Comparison of ENCODE assay signal across 1 cellular context in the genomic region with DNA sequence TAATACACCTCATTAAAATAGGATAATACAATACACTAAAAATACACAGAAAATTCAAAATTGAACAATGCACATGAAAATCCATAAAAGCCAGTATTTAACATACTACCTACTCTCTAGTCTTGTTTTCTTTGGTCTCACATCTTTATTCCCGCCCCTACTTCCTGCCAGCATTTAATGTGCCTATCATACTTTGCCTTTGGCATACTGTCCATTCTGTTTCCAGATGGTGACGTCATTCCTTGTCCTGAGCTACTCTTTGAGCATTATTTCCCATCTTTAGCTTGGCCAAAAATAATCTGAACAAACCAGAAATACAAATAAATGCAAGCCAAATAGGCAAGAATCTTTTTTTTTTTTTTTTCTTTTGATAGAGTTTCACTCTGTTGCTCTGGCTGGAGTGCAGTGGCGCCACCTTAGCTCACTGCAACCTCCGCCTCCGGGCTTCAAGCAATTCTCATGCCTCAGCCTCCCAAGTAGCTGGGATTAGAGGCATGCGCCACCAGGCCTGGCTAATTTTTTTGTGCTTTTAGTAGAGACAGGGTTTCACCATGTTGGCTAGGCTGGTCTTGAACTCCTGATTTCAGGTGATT.
TF ChIP-seq lines count a peak whose summit lies in the region.

No MANE protein-coding gene starts in this region.

TF ChIP-seq in GM23338, 12 proteins besides CTCF, POLR2A, EP300 and RAD21:
- TF ChIP-seq, protein P1, sequence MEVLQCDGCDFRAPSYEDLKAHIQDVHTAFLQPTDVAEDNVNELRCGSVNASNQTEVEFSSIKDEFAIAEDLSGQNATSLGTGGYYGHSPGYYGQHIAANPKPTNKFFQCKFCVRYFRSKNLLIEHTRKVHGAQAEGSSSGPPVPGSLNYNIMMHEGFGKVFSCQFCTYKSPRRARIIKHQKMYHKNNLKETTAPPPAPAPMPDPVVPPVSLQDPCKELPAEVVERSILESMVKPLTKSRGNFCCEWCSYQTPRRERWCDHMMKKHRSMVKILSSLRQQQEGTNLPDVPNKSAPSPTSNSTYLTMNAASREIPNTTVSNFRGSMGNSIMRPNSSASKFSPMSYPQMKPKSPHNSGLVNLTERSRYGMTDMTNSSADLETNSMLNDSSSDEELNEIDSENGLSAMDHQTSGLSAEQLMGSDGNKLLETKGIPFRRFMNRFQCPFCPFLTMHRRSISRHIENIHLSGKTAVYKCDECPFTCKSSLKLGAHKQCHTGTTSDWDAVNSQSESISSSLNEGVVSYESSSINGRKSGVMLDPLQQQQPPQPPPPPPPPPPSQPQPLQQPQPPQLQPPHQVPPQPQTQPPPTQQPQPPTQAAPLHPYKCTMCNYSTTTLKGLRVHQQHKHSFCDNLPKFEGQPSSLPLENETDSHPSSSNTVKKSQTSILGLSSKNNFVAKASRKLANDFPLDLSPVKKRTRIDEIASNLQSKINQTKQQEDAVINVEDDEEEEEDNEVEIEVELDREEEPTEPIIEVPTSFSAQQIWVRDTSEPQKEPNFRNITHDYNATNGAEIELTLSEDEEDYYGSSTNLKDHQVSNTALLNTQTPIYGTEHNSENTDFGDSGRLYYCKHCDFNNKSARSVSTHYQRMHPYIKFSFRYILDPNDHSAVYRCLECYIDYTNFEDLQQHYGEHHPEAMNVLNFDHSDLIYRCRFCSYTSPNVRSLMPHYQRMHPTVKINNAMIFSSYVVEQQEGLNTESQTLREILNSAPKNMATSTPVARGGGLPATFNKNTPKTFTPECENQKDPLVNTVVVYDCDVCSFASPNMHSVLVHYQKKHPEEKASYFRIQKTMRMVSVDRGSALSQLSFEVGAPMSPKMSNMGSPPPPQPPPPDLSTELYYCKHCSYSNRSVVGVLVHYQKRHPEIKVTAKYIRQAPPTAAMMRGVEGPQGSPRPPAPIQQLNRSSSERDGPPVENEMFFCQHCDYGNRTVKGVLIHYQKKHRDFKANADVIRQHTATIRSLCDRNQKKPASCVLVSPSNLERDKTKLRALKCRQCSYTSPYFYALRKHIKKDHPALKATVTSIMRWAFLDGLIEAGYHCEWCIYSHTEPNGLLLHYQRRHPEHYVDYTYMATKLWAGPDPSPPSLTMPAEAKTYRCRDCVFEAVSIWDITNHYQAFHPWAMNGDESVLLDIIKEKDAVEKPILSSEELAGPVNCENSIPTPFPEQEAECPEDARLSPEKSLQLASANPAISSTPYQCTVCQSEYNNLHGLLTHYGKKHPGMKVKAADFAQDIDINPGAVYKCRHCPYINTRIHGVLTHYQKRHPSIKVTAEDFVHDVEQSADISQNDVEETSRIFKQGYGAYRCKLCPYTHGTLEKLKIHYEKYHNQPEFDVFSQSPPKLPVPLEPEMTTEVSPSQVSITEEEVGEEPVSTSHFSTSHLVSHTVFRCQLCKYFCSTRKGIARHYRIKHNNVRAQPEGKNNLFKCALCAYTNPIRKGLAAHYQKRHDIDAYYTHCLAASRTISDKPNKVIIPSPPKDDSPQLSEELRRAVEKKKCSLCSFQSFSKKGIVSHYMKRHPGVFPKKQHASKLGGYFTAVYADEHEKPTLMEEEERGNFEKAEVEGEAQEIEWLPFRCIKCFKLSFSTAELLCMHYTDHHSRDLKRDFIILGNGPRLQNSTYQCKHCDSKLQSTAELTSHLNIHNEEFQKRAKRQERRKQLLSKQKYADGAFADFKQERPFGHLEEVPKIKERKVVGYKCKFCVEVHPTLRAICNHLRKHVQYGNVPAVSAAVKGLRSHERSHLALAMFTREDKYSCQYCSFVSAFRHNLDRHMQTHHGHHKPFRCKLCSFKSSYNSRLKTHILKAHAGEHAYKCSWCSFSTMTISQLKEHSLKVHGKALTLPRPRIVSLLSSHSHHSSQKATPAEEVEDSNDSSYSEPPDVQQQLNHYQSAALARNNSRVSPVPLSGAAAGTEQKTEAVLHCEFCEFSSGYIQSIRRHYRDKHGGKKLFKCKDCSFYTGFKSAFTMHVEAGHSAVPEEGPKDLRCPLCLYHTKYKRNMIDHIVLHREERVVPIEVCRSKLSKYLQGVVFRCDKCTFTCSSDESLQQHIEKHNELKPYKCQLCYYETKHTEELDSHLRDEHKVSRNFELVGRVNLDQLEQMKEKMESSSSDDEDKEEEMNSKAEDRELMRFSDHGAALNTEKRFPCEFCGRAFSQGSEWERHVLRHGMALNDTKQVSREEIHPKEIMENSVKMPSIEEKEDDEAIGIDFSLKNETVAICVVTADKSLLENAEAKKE (CRISPR knock-in tag; IDR thresholded peaks at IDR 0.05), result no peak
- TF ChIP-seq JUNB (IDR thresholded peaks at IDR 0.05; ENCODE audit: unreplicated experiment) (no peak), NANOG (IDR thresholded peaks at IDR 0.05; ENCODE audit: borderline replicate concordance) (no peak), STAT1 (IDR thresholded peaks at IDR 0.05; ENCODE audit: unreplicated experiment) (no peak), POLR2AphosphoS5 (IDR thresholded peaks at IDR 0.05; ENCODE audit: low read depth) (no peak), ZNF331 (CRISPR knock-in tag; IDR thresholded peaks at IDR 0.05; ENCODE audit: low read depth) (no peak), EZH2phosphoT487 (IDR thresholded peaks at IDR 0.05; ENCODE audit: unreplicated experiment) (no peak), CREB1 (CRISPR knock-in tag; IDR thresholded peaks at IDR 0.05; ENCODE audit: low read depth) (no peak)
- TF ChIP-seq, protein P2, sequence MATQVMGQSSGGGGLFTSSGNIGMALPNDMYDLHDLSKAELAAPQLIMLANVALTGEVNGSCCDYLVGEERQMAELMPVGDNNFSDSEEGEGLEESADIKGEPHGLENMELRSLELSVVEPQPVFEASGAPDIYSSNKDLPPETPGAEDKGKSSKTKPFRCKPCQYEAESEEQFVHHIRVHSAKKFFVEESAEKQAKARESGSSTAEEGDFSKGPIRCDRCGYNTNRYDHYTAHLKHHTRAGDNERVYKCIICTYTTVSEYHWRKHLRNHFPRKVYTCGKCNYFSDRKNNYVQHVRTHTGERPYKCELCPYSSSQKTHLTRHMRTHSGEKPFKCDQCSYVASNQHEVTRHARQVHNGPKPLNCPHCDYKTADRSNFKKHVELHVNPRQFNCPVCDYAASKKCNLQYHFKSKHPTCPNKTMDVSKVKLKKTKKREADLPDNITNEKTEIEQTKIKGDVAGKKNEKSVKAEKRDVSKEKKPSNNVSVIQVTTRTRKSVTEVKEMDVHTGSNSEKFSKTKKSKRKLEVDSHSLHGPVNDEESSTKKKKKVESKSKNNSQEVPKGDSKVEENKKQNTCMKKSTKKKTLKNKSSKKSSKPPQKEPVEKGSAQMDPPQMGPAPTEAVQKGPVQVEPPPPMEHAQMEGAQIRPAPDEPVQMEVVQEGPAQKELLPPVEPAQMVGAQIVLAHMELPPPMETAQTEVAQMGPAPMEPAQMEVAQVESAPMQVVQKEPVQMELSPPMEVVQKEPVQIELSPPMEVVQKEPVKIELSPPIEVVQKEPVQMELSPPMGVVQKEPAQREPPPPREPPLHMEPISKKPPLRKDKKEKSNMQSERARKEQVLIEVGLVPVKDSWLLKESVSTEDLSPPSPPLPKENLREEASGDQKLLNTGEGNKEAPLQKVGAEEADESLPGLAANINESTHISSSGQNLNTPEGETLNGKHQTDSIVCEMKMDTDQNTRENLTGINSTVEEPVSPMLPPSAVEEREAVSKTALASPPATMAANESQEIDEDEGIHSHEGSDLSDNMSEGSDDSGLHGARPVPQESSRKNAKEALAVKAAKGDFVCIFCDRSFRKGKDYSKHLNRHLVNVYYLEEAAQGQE (IDR thresholded peaks at IDR 0.05; ENCODE audit: unreplicated experiment), result no peak
- TF ChIP-seq, protein P3, sequence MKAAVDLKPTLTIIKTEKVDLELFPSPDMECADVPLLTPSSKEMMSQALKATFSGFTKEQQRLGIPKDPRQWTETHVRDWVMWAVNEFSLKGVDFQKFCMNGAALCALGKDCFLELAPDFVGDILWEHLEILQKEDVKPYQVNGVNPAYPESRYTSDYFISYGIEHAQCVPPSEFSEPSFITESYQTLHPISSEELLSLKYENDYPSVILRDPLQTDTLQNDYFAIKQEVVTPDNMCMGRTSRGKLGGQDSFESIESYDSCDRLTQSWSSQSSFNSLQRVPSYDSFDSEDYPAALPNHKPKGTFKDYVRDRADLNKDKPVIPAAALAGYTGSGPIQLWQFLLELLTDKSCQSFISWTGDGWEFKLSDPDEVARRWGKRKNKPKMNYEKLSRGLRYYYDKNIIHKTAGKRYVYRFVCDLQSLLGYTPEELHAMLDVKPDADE (IDR thresholded peaks at IDR 0.05), result no peak
